Comparison of ENCODE assay signal across 1 cellular context in genomic region chr4:86451560-86452322, GRCh38.
TF ChIP-seq lines count a peak whose summit lies in the region.

No MANE protein-coding gene starts in this region.

TF ChIP-seq in HepG2, 621 proteins besides CTCF, POLR2A, EP300 and RAD21 (continued from another document):
- TF ChIP-seq ZNF142 (CRISPR knock-in tag; IDR thresholded peaks at IDR 0.05) (no peak), SNAPC2 (CRISPR knock-in tag; IDR thresholded peaks at IDR 0.05) (no peak), NFE2 (CRISPR knock-in tag; IDR thresholded peaks at IDR 0.05) (no peak), SKIL (CRISPR knock-in tag; IDR thresholded peaks at IDR 0.05; ENCODE audit: borderline replicate concordance) (no peak), NFE2L1 (CRISPR knock-in tag; IDR thresholded peaks at IDR 0.05; ENCODE audit: borderline replicate concordance) (no peak), ZNF20 (CRISPR knock-in tag; IDR thresholded peaks at IDR 0.05) (no peak)
